ENCODE assay signal across 8 cellular contexts in genomic region chr19:34366670-34367423, GRCh38. TPM values are rescaled to one million over a fixed set of nuclear protein-coding genes. Genes with fewer than 3 reads are reported as not detected.
DNase-seq lines count a peak whose midpoint lies in the region; ATAC-seq and TF ChIP-seq lines count a peak whose summit lies in the region.

No MANE protein-coding gene starts in this region.

- H3K4me1 ChIP-seq in SK-N-SH (ENCODE audit: control insufficient read depth in 1 of 2, insufficient read depth in 2 of 2, low read depth in 1 of 2, low read length in 1 of 2) (peaks cover 10 to 11% of the 10 kb centered on the region in 2 experiments; a peak in 2 of 4 replicates), esophagus squamous epithelium (peaks cover 13 to 41% (median 26%) of the 10 kb centered on the region in 3 donors), smooth muscle cell (ENCODE audit: low read depth) (peaks cover 4% of the 10 kb centered on the region)

- no peaks in the 10 kb centered on the region for H3K9me2 ChIP-seq in SK-N-SH

- H3K9ac ChIP-seq in SK-N-SH (no peak overlapping the region), smooth muscle cell (ENCODE audit: low read depth) (no peak overlapping the region)

- peaks cover 28% of the 10 kb centered on the region; the same call in 1 of the 2 replicates for H3K79me2 ChIP-seq in SK-N-SH (ENCODE audit: insufficient read depth)
- peaks cover 34% of the 10 kb centered on the region for H3K79me2 ChIP-seq in smooth muscle cell (ENCODE audit: low read depth)

- H2AFZ ChIP-seq in SK-N-SH (ENCODE audit: low read depth) (no peak overlapping the region), smooth muscle cell (ENCODE audit: low read depth) (no peak overlapping the region)

- DNase-seq in SK-N-SH = no peak
- peak; percentile 84 for DNase-seq in SIG-M5 treated with dmso at 0.1 percent for 504 hours (lab: John Stamatoyannopoulos, UW; ENCODE audit: unreplicated experiment)
- no peak for DNase-seq in esophagus squamous epithelium (lab: John Stamatoyannopoulos, UW)
- no peak for DNase-seq in smooth muscle cell (lab: John Stamatoyannopoulos, UW; ENCODE audit: unreplicated experiment)
- no peak for DNase-seq in foreskin melanocyte
- DNase-seq in NCI-H2196 treated with DMSO at 0.1 percent for 48 hours (lab: John Stamatoyannopoulos, UW; ENCODE audit: unreplicated experiment) = no peak
- no peak for DNase-seq in NCI-H1694 (lab: John Stamatoyannopoulos, UW)

- TF ChIP-seq EP300 in SK-N-SH (IDR thresholded peaks at IDR 0.05; ENCODE audit: borderline replicate concordance in 1 of 2, low read depth in 1 of 2, low read length in 1 of 2) = no peak

- peaks cover 14 to 22% of the 10 kb centered on the region in 2 experiments for H3K36me3 ChIP-seq in SK-N-SH (replicated peaks in 1 of 2; ENCODE audit: control insufficient read depth in 1 of 2, insufficient read depth in 2 of 2, low read length in 1 of 2)
- H3K36me3 ChIP-seq in esophagus squamous epithelium = peaks cover 25 to 53% (median 28%) of the 10 kb centered on the region in 3 donors
- peaks cover 11% of the 10 kb centered on the region for H3K36me3 ChIP-seq in smooth muscle cell (ENCODE audit: low read depth)

- H3K4me3 ChIP-seq in SK-N-SH (ENCODE audit: low read depth in 2 of 2, low read length in 1 of 2) = peak overlapping the region in 1 of 2 experiments; percentile 98; a peak in 2 of 4 replicates
- H3K4me3 ChIP-seq in esophagus squamous epithelium = peak overlapping the region; percentile 69 to 87 (median 84)
- H3K4me3 ChIP-seq in smooth muscle cell = peak overlapping the region; percentile 99

- no peak for TF ChIP-seq CTCF in SK-N-SH (IDR thresholded peaks at IDR 0.05)
- TF ChIP-seq CTCF in esophagus squamous epithelium (IDR thresholded peaks at IDR 0.05) = no peak
- TF ChIP-seq CTCF in smooth muscle cell (IDR thresholded peaks at IDR 0.05; ENCODE audit: borderline replicate concordance, insufficient read depth, poor library complexity, severe bottlenecking) = no peak

- H3K9me3 ChIP-seq in SK-N-SH (no peaks in the 10 kb centered on the region), esophagus squamous epithelium (no peaks in the 10 kb centered on the region), smooth muscle cell (replicated peaks; ENCODE audit: low read depth) (no peaks in the 10 kb centered on the region)

- peak overlapping the region; percentile 98 for H3K4me2 ChIP-seq in SK-N-SH
- H3K4me2 ChIP-seq in smooth muscle cell = peak overlapping the region; percentile 99

- TF ChIP-seq POLR2A in esophagus squamous epithelium (IDR thresholded peaks at IDR 0.05) = no peak

- no peaks in the 10 kb centered on the region for H3F3A ChIP-seq in SK-N-SH (replicated peaks; ENCODE audit: insufficient read depth)
- H3F3A ChIP-seq in smooth muscle cell (ENCODE audit: low read depth) = peaks cover 3% of the 10 kb centered on the region

- intact Hi-C loops in esophagus squamous epithelium (cut with DNase I) = loop anchor here (10.0 kb wide), 1 partner anchor 58 kb away; the partner anchor contains the start of gene UBA2

- H4K20me1 ChIP-seq in SK-N-SH (ENCODE audit: insufficient read depth) (0 out of 2 replicates have a peak, but pooled peaks cover 3% of the 10 kb centered on the region), smooth muscle cell (ENCODE audit: low read depth) (peaks cover 58% of the 10 kb centered on the region)

- CTCF ChIA-PET in SK-N-SH (lab: Yijun Ruan, JAX) = interaction anchor here (0.5 kb wide), 1 partner anchor 322 kb away, joined by 3 read pairs; no protein-coding TSS in a partner anchor

- no peak overlapping the region for H3K27ac ChIP-seq in SK-N-SH (ENCODE audit: low read depth in 2 of 2, low read length in 1 of 2)
- H3K27ac ChIP-seq in esophagus squamous epithelium = peak overlapping the region; percentile 32 to 92 (median 82)
- H3K27ac ChIP-seq in smooth muscle cell (ENCODE audit: low read depth) = no peak overlapping the region

- WGBS in SK-N-SH (ENCODE audit: low lambda C conversion rate) = 86% methylated on average over 6 of the region's 9 CpGs
- 17 to 61% methylated on average over 2 to 4 of the region's 9 CpGs for WGBS in esophagus squamous epithelium, 2 donors
- WGBS in smooth muscle cell (ENCODE audit: low lambda C conversion rate) = 94% methylated on average over 9 of the region's 9 CpGs

- ATAC-seq in SK-N-SH treated with all-trans-retinoic acid at 6 μM for 48 hours = no peak

- H3K27me3 ChIP-seq in SK-N-SH (ENCODE audit: insufficient read depth) = no peaks in the 10 kb centered on the region
- H3K27me3 ChIP-seq in esophagus squamous epithelium = no peaks in the 10 kb centered on the region
- H3K27me3 ChIP-seq in smooth muscle cell (ENCODE audit: low read depth) = no peaks in the 10 kb centered on the region

- POLR2A ChIA-PET in SK-N-SH (lab: Yijun Ruan, JAX) = no interaction called here

- no peak for TF ChIP-seq RAD21 in SK-N-SH (IDR thresholded peaks at IDR 0.05; ENCODE audit: low read length)

TF ChIP-seq in SK-N-SH, 30 proteins besides CTCF, POLR2A, EP300 and RAD21 (continues in another document):
- TF ChIP-seq TEAD4 (IDR thresholded peaks at IDR 0.05; ENCODE audit: borderline replicate concordance, insufficient read depth) (no peak), RCOR1 (IDR thresholded peaks at IDR 0.05; ENCODE audit: low read length) (no peak), PBX3 (IDR thresholded peaks at IDR 0.05) (no peak), MAX (IDR thresholded peaks at IDR 0.05; ENCODE audit: low read depth) (no peak), JUND (IDR thresholded peaks at IDR 0.05) (no peak), MEF2A (IDR thresholded peaks at IDR 0.05; ENCODE audit: borderline replicate concordance, low read depth) (no peak)

TF ChIP-seq in SK-N-SH treated with all-trans-retinoic acid at 6 μM for 48 hours, 23 proteins besides CTCF, POLR2A, EP300 and RAD21 (continues in another document):
- TF ChIP-seq CREB5 (CRISPR knock-in tag; IDR thresholded peaks at IDR 0.05; ENCODE audit: low read depth) (no peak), ZFP3 (CRISPR knock-in tag; IDR thresholded peaks at IDR 0.05) (no peak), GLIS3 (CRISPR knock-in tag; IDR thresholded peaks at IDR 0.05) (no peak), RARB (CRISPR knock-in tag; IDR thresholded peaks at IDR 0.05) (no peak), ESRRG (CRISPR knock-in tag; IDR thresholded peaks at IDR 0.05) (no peak), ZFP30 (CRISPR knock-in tag; IDR thresholded peaks at IDR 0.05) (no peak), TSHZ2 (CRISPR knock-in tag; IDR thresholded peaks at IDR 0.05) (no peak), ZNF8 (CRISPR knock-in tag; IDR thresholded peaks at IDR 0.05) (no peak), ARNTL (CRISPR knock-in tag; IDR thresholded peaks at IDR 0.05; ENCODE audit: borderline replicate concordance, low read depth) (no peak)

RNA-seq across cellular contexts. Expression of gene GPI, which starts 1.9 kb away (rescaled TPM):
- polyA plus RNA-seq in SK-N-SH (2012; rRNA removed) (82.7 and 144 TPM in 2 replicates), smooth muscle cell (223 and 233 TPM in 2 replicates)
- polyA plus RNA-seq in SK-N-SH (2012; cell fraction: cytosol; rRNA removed) = 71.6 and 88.3 TPM in 2 replicates
- 120 and 170 TPM in 2 replicates for polyA plus RNA-seq in SK-N-SH (2012; cell fraction: nucleus; rRNA removed)
- total RNA-seq in esophagus squamous epithelium (100 to 1,000 TPM in 3 of 4 donors, 10 to 100 TPM in 1; 99.9 to 336 (median 265) TPM), smooth muscle cell (113 and 132 TPM in 2 replicates)

RNA-seq across cellular contexts. Expression of gene PDCD2L, which starts 37.4 kb away (rescaled TPM):
- polyA plus RNA-seq in SK-N-SH (2012; rRNA removed) = 20.8 and 22.3 TPM in 2 replicates
- polyA plus RNA-seq in SK-N-SH (2012; cell fraction: cytosol; rRNA removed) = 18.5 and 21.0 TPM in 2 replicates
- polyA plus RNA-seq in SK-N-SH (2012; cell fraction: nucleus; rRNA removed) = 10.4 and 11.8 TPM in 2 replicates
- total RNA-seq in esophagus squamous epithelium = 10 to 100 TPM in 1 of 4 donors, 1 to 10 TPM in 3; 7.9 to 15.1 (median 9.1) TPM
- total RNA-seq in smooth muscle cell = 6.0 and 14.5 TPM in 2 replicates
- polyA plus RNA-seq in smooth muscle cell = 4.3 and 4.4 TPM in 2 replicates

Comparison
In these comparisons a context has a peak if more than half of its experiments do, and no peak if none do; other contexts are left out.
1. H3K27ac ChIP-seq: peak in esophagus squamous epithelium (4 of 4); none in SK-N-SH (0 of 2) and smooth muscle cell (single experiment).